In genomic region chr12:26689281-26689841, GRCh38 we compare ENCODE assay signal across 1 cellular context.
TF ChIP-seq lines count a peak whose summit lies in the region.

No MANE protein-coding gene starts in this region.

TF ChIP-seq in HEK293, 187 proteins besides CTCF, POLR2A, EP300 and RAD21 (continued from another document):
- TF ChIP-seq ZNF366 (tag by site-specific recombination; conservative IDR thresholded peaks at IDR 0.05) (peak; percentile 64; the same call in 1 of the 2 replicates), OVOL3 (tag by site-specific recombination; IDR thresholded peaks at IDR 0.05) (no peak), ZNF837 (tag by site-specific recombination; IDR thresholded peaks at IDR 0.05) (no peak), ZNF398 (tag by site-specific recombination; IDR thresholded peaks at IDR 0.05) (0 out of 2 replicates have a peak, but pooled peaks have one; percentile 15)
